ENCODE assay signal across 27 cellular contexts in genomic region chr11:15617126-15617525, GRCh38.
"Had no signal": no experiment of that assay in that cellular context is flagged by ENCODE, and none has a peak within 500 bp of the region (broad histone marks: within the 10 kb centered on the region; RNA-seq: fewer than 3 reads in every experiment).

No MANE protein-coding gene starts in this region.

- H3K36me3 Mint-ChIP-seq: activated naive CD4-positive, alpha-beta T cell treated with anti-CD3 and anti-CD28 coated beads, Interleukin-2, amount 50 U/mL, for 24 hours; natural killer cell; neural progenitor cell; type B pancreatic cell had no signal

- H3K36me3 ChIP-seq: esophagus muscularis mucosa, gastrocnemius medialis, left ventricle myocardium inferior, neural progenitor cell, spleen, thoracic aorta, uterus had no signal

- H3K4me3 ChIP-seq: esophagus muscularis mucosa, gastrocnemius medialis, left ventricle myocardium inferior, lung, neural progenitor cell, spleen, thoracic aorta, uterus had no signal

- DNase-seq: activated CD4-positive, alpha-beta memory T cell treated with anti-CD3 and anti-CD28 coated beads, Interleukin-2, amount 10 ng/mL, durations not matched to agents 7 days and 5 days; activated CD4-positive, alpha-beta T cell treated with anti-CD3 and anti-CD28 coated beads for 1 hour; activated CD4-positive, alpha-beta T cell treated with anti-CD3 and anti-CD28 coated beads, Interleukin-2, amount 10 ng/mL, durations not matched to agents 7 days and 5 days; activated T-cell treated with anti-CD3 and anti-CD28 coated beads, Interleukin-2, amount 50 U/mL, for 48 hours; anterior cingulate cortex; dermis blood vessel endothelial cell; effector CD4-positive, alpha-beta T cell; gastrocnemius medialis; glutamatergic neuron; islet precursor cell; left ventricle myocardium inferior; mesendoderm; natural killer cell; occipital lobe; right cardiac atrium; spleen; stimulated activated CD4-positive, alpha-beta T cell treated with anti-CD3 and anti-CD28 coated beads, Interleukin-2, amount 100 ng/mL, for 48 hours; stimulated activated naive CD8-positive, alpha-beta T cell treated with anti-CD3 and anti-CD28 coated beads, Interleukin-15, Interleukin-2, amounts not matched to agents 100 U/mL and 50 U/mL, for 24 hours; T-helper 9 cell; uterus had no signal

- H3K4me3 Mint-ChIP-seq: activated CD4-positive, alpha-beta memory T cell treated with anti-CD3 and anti-CD28 coated beads, Interleukin-2, amount 10 ng/mL, durations not matched to agents 7 days and 5 days; activated CD4-positive, alpha-beta T cell treated with anti-CD3 and anti-CD28 coated beads, Interleukin-2, amount 10 ng/mL, durations not matched to agents 7 days and 5 days; activated naive CD4-positive, alpha-beta T cell treated with anti-CD3 and anti-CD28 coated beads, Interleukin-2, amount 50 U/mL, for 24 hours; natural killer cell; neural progenitor cell; type B pancreatic cell had no signal

- H3K27ac Mint-ChIP-seq: activated CD4-positive, alpha-beta memory T cell treated with anti-CD3 and anti-CD28 coated beads, Interleukin-2, amount 10 ng/mL, durations not matched to agents 7 days and 5 days; activated CD4-positive, alpha-beta T cell treated with anti-CD3 and anti-CD28 coated beads, Interleukin-2, amount 10 ng/mL, durations not matched to agents 7 days and 5 days; activated naive CD4-positive, alpha-beta T cell treated with anti-CD3 and anti-CD28 coated beads, Interleukin-2, amount 50 U/mL, for 24 hours; activated T-helper 2 cell treated with anti-CD3 and anti-CD28 coated beads, Interferon-gamma antibody, Interleukin-2, Interleukin-4, amounts not matched to agents 10 μg/mL and 5 μg/mL and 100 μg/mL, durations not matched to agents 14 hours and 24 hours and 36 hours; natural killer cell; neural progenitor cell; type B pancreatic cell had no signal

- H3K27me3 ChIP-seq: esophagus muscularis mucosa, gastrocnemius medialis, neural progenitor cell, spleen, uterus had no signal

- ATAC-seq: gastrocnemius medialis; natural killer cell; right cardiac atrium; stimulated activated naive CD8-positive, alpha-beta T cell treated with anti-CD3 and anti-CD28 coated beads, Interleukin-15, Interleukin-2, amounts not matched to agents 100 U/mL and 50 U/mL, for 24 hours had no signal

- H3K9me3 Mint-ChIP-seq: activated CD4-positive, alpha-beta memory T cell treated with anti-CD3 and anti-CD28 coated beads, Interleukin-2, amount 10 ng/mL, durations not matched to agents 7 days and 5 days; activated CD4-positive, alpha-beta T cell treated with anti-CD3 and anti-CD28 coated beads, Interleukin-2, amount 10 ng/mL, durations not matched to agents 7 days and 5 days; activated naive CD4-positive, alpha-beta T cell treated with anti-CD3 and anti-CD28 coated beads, Interleukin-2, amount 50 U/mL, for 24 hours; activated T-helper 2 cell treated with anti-CD3 and anti-CD28 coated beads, Interferon-gamma antibody, Interleukin-2, Interleukin-4, amounts not matched to agents 10 μg/mL and 5 μg/mL and 100 μg/mL, durations not matched to agents 14 hours and 24 hours and 36 hours; natural killer cell; neural progenitor cell; type B pancreatic cell had no signal

- H3K27me3 Mint-ChIP-seq: activated CD4-positive, alpha-beta memory T cell treated with anti-CD3 and anti-CD28 coated beads, Interleukin-2, amount 10 ng/mL, durations not matched to agents 7 days and 5 days had no signal

- H3K4me1 Mint-ChIP-seq: activated CD4-positive, alpha-beta memory T cell treated with anti-CD3 and anti-CD28 coated beads, Interleukin-2, amount 10 ng/mL, durations not matched to agents 7 days and 5 days; activated CD4-positive, alpha-beta T cell treated with anti-CD3 and anti-CD28 coated beads, Interleukin-2, amount 10 ng/mL, durations not matched to agents 7 days and 5 days; activated naive CD4-positive, alpha-beta T cell treated with anti-CD3 and anti-CD28 coated beads, Interleukin-2, amount 50 U/mL, for 24 hours; natural killer cell had no signal

- H3K27ac ChIP-seq: esophagus muscularis mucosa, gastrocnemius medialis, left ventricle myocardium inferior, neural progenitor cell, spleen, thoracic aorta, uterus had no signal
